In genomic region chr4:138835833-138836521, GRCh38 we compare ENCODE assay signal across 1 cellular context.
TF ChIP-seq lines count a peak whose summit lies in the region.

No MANE protein-coding gene starts in this region.

TF ChIP-seq in GM23338, 12 proteins besides CTCF, POLR2A, EP300 and RAD21 (continued from another document):
- no peak for TF ChIP-seq REST (IDR thresholded peaks at IDR 0.05; ENCODE audit: unreplicated experiment)
- TF ChIP-seq ETS1 (IDR thresholded peaks at IDR 0.05): no peak
- TF ChIP-seq STAT1 (IDR thresholded peaks at IDR 0.05; ENCODE audit: unreplicated experiment): no peak
- no peak for TF ChIP-seq EZH2phosphoT487 (IDR thresholded peaks at IDR 0.05; ENCODE audit: unreplicated experiment)
- no peak for TF ChIP-seq ZNF462 (CRISPR knock-in tag; IDR thresholded peaks at IDR 0.05)
- TF ChIP-seq CREB1 (CRISPR knock-in tag; IDR thresholded peaks at IDR 0.05; ENCODE audit: low read depth): no peak
- TF ChIP-seq ZNF114 (CRISPR knock-in tag; IDR thresholded peaks at IDR 0.05): no peak
- no peak for TF ChIP-seq JUNB (IDR thresholded peaks at IDR 0.05; ENCODE audit: unreplicated experiment)
